22 cellular contexts compared by ENCODE assay signal in genomic region chr17:75063626-75064025, GRCh38.
"Had no signal": no experiment of that assay in that cellular context is flagged by ENCODE, and none has a peak within 500 bp of the region (broad histone marks: within the 10 kb centered on the region; RNA-seq: fewer than 3 reads in every experiment).

No MANE protein-coding gene starts in this region.

- H3K27me3 Mint-ChIP-seq: activated CD4-positive, alpha-beta memory T cell treated with anti-CD3 and anti-CD28 coated beads, Interleukin-2, amount 10 ng/mL, durations not matched to agents 7 days and 5 days; activated CD4-positive, alpha-beta T cell treated with anti-CD3 and anti-CD28 coated beads, Interleukin-2, amount 10 ng/mL, durations not matched to agents 7 days and 5 days; activated naive CD4-positive, alpha-beta T cell treated with anti-CD3 and anti-CD28 coated beads, Interleukin-2, amount 50 U/mL, for 24 hours; T-cell had no signal

- H3K4me3 Mint-ChIP-seq: activated CD4-positive, alpha-beta memory T cell treated with anti-CD3 and anti-CD28 coated beads, Interleukin-2, amount 10 ng/mL, durations not matched to agents 7 days and 5 days; activated CD4-positive, alpha-beta T cell treated with anti-CD3 and anti-CD28 coated beads, Interleukin-2, amount 10 ng/mL, durations not matched to agents 7 days and 5 days; activated naive CD4-positive, alpha-beta T cell treated with anti-CD3 and anti-CD28 coated beads, Interleukin-2, amount 50 U/mL, for 24 hours; T-cell had no signal

- H3K4me3 ChIP-seq: breast epithelium, SK-N-MC had no signal

- DNase-seq: activated CD4-positive, alpha-beta memory T cell treated with anti-CD3 and anti-CD28 coated beads, Interleukin-2, amount 10 ng/mL, durations not matched to agents 7 days and 5 days; activated CD4-positive, alpha-beta T cell treated with anti-CD3 and anti-CD28 coated beads, Interleukin-2, amount 10 ng/mL, durations not matched to agents 7 days and 5 days; activated CD4-positive, CD25-positive, alpha-beta regulatory T cell; activated effector memory CD4-positive, alpha-beta T cell treated with Interleukin-2 at 50 U/mL for 16 hours; activated naive CD4-positive, alpha-beta T cell; activated T-cell treated with anti-CD3 and anti-CD28 coated beads for 4 hours; central memory CD4-positive, alpha-beta T cell; Kasumi-1; NCI-H1105 treated with DMSO at 0.1 percent for 48 hours; NCI-H1436 treated with DMSO at 0.1 percent for 48 hours; NCI-H187 treated with DMSO at 0.1 percent for 48 hours; NCI-H2081 treated with DMSO at 0.1 percent for 48 hours; NCI-H446; NCI-H524; T-cell; T-helper 2 cell; T1000 had no signal

- H3K9me3 ChIP-seq: breast epithelium had no signal

- H3K4me1 ChIP-seq: breast epithelium had no signal

- H3K9me3 Mint-ChIP-seq: activated CD4-positive, alpha-beta memory T cell treated with anti-CD3 and anti-CD28 coated beads, Interleukin-2, amount 10 ng/mL, durations not matched to agents 7 days and 5 days; activated CD4-positive, alpha-beta T cell treated with anti-CD3 and anti-CD28 coated beads, Interleukin-2, amount 10 ng/mL, durations not matched to agents 7 days and 5 days; activated naive CD4-positive, alpha-beta T cell treated with anti-CD3 and anti-CD28 coated beads, Interleukin-2, amount 50 U/mL, for 24 hours; T-cell had no signal

- H3K27me3 ChIP-seq: breast epithelium had no signal

- H3K27ac ChIP-seq: breast epithelium, SK-N-MC had no signal

- FAIRE-seq: RCC 7860, TTC549 had no signal

- H3K27ac Mint-ChIP-seq: activated CD4-positive, alpha-beta memory T cell treated with anti-CD3 and anti-CD28 coated beads, Interleukin-2, amount 10 ng/mL, durations not matched to agents 7 days and 5 days; activated CD4-positive, alpha-beta T cell treated with anti-CD3 and anti-CD28 coated beads, Interleukin-2, amount 10 ng/mL, durations not matched to agents 7 days and 5 days; activated naive CD4-positive, alpha-beta T cell treated with anti-CD3 and anti-CD28 coated beads, Interleukin-2, amount 50 U/mL, for 24 hours; T-cell had no signal

- ATAC-seq: T-cell had no signal
